ENCODE assay signal across 17 cellular contexts in genomic region chr2:27953077-27953476, GRCh38.
"Had no signal": no experiment of that assay in that cellular context is flagged by ENCODE, and none has a peak within 500 bp of the region (broad histone marks: within the 10 kb centered on the region; RNA-seq: fewer than 3 reads in every experiment).

No MANE protein-coding gene starts in this region.

- ATAC-seq: activated naive CD8-positive, alpha-beta T cell treated with anti-CD3 and anti-CD28 coated beads, Interleukin-2, amount 50 U/mL, for 24 hours; left ventricle myocardium superior; stimulated activated naive CD8-positive, alpha-beta T cell treated with anti-CD3 and anti-CD28 coated beads, Interleukin-15, amount 100 ng/mL, for 72 hours had no signal

- DNase-seq: activated CD4-positive, alpha-beta T cell treated with anti-CD3 and anti-CD28 coated beads, Interleukin-2, amount 50 U/mL, for 1 hour; activated naive CD8-positive, alpha-beta T cell treated with anti-CD3 and anti-CD28 coated beads, Interleukin-2, amount 50 U/mL, for 24 hours; activated T-cell treated with anti-CD3 and anti-CD28 coated beads, Interleukin-2, amount 50 U/mL, for 48 hours; effector CD4-positive, alpha-beta T cell; kidney; left ventricle myocardium superior; mesendoderm; retina; stimulated activated CD4-positive, alpha-beta T cell treated with anti-CD3 and anti-CD28 coated beads, Interleukin-15, amount 100 ng/mL, for 24 hours; stimulated activated CD4-positive, alpha-beta T cell treated with anti-CD3 and anti-CD28 coated beads, Interleukin-4, amount 100 ng/mL, for 24 hours; stimulated activated naive CD8-positive, alpha-beta T cell treated with anti-CD3 and anti-CD28 coated beads, Interleukin-15, amount 100 ng/mL, for 72 hours had no signal

- H3K27me3 Mint-ChIP-seq: activated naive CD8-positive, alpha-beta T cell treated with anti-CD3 and anti-CD28 coated beads, Interleukin-2, amount 50 U/mL, for 24 hours; stimulated activated naive CD8-positive, alpha-beta T cell treated with anti-CD3 and anti-CD28 coated beads, Interleukin-15, amount 100 ng/mL, for 72 hours had no signal

- H2AFZ ChIP-seq: parathyroid adenoma had no signal

- H3K9ac ChIP-seq: parathyroid adenoma had no signal

- H3K27me3 ChIP-seq: ascending aorta had no signal

- H3K4me3 Mint-ChIP-seq: activated naive CD8-positive, alpha-beta T cell treated with anti-CD3 and anti-CD28 coated beads, Interleukin-2, amount 50 U/mL, for 24 hours; stimulated activated naive CD8-positive, alpha-beta T cell treated with anti-CD3 and anti-CD28 coated beads, Interleukin-15, amount 100 ng/mL, for 72 hours; T-helper 1 cell treated with Interleukin-12 subunit alpha and Interleukin-12 subunit beta and Interleukin-4 antibody, amounts not matched to agents 30 μg/mL and 1 μg/mL, for 36 hours had no signal

- H3K4me3 ChIP-seq: ascending aorta had no signal

- H3K36me3 ChIP-seq: ascending aorta had no signal

- FAIRE-seq: colon, frontal cortex, kidney, TTC549 had no signal

- H3K27ac Mint-ChIP-seq: T-helper 1 cell treated with Interleukin-12 subunit alpha and Interleukin-12 subunit beta and Interleukin-4 antibody, amounts not matched to agents 30 μg/mL and 1 μg/mL, for 36 hours had no signal

- H3K27ac ChIP-seq: parathyroid adenoma had no signal
